Comparison of ENCODE assay signal across 12 cellular contexts in genomic region chrX:48927125-48927524, GRCh38.
"Had no signal": no experiment of that assay in that cellular context is flagged by ENCODE, and none has a peak within 500 bp of the region (broad histone marks: within the 10 kb centered on the region; RNA-seq: fewer than 3 reads in every experiment).

No MANE protein-coding gene starts in this region.

- ATAC-seq: lower lobe of right lung had no signal

- FAIRE-seq: frontal cortex had no signal

- H3K9me3 ChIP-seq: lower lobe of right lung, stomach, thoracic aorta had no signal

- H3K27ac Mint-ChIP-seq: activated T-helper 1 cell treated with anti-CD3 and anti-CD28 coated beads, Interleukin-12 subunit alpha, Interleukin-12 subunit beta, Interleukin-2, Interleukin-4 antibody, amounts not matched to agents 30 ng/mL and 10 ng/mL and 1 ng/mL, durations not matched to agents 14 hours and 24 hours and 36 hours; immature natural killer cell had no signal

- H3K27ac ChIP-seq: cardiac muscle cell, lower lobe of right lung, stomach, thoracic aorta had no signal

- H3K4me3 ChIP-seq: cardiac muscle cell, lower lobe of right lung, stomach, thoracic aorta had no signal

- H3K27me3 ChIP-seq: cardiac muscle cell, stomach had no signal

- H3K27me3 Mint-ChIP-seq: activated CD4-positive, alpha-beta memory T cell treated with anti-CD3 and anti-CD28 coated beads for 36 hours had no signal

- H3K9me3 Mint-ChIP-seq: activated CD4-positive, alpha-beta memory T cell treated with anti-CD3 and anti-CD28 coated beads for 36 hours; activated T-helper 1 cell treated with anti-CD3 and anti-CD28 coated beads, Interleukin-12 subunit alpha, Interleukin-12 subunit beta, Interleukin-2, Interleukin-4 antibody, amounts not matched to agents 30 ng/mL and 10 ng/mL and 1 ng/mL, durations not matched to agents 14 hours and 24 hours and 36 hours; immature natural killer cell had no signal

- H3K4me1 ChIP-seq: lower lobe of right lung, stomach had no signal

- DNase-seq: activated CD4-positive, alpha-beta memory T cell treated with anti-CD3 and anti-CD28 coated beads for 36 hours; activated CD4-positive, CD25-positive, alpha-beta regulatory T cell treated with anti-CD3 and anti-CD28 coated beads, Interleukin-2, amount 50 U/mL, for 72 hours; activated CD8-positive, alpha-beta memory T cell treated with anti-CD3 and anti-CD28 coated beads, Interleukin-2, amount 50 U/mL, for 4 hours; activated naive CD4-positive, alpha-beta T cell; immature natural killer cell; lower lobe of right lung; midbrain; stomach had no signal

- H3K4me3 Mint-ChIP-seq: activated CD4-positive, alpha-beta memory T cell treated with anti-CD3 and anti-CD28 coated beads for 36 hours; activated T-helper 1 cell treated with anti-CD3 and anti-CD28 coated beads, Interleukin-12 subunit alpha, Interleukin-12 subunit beta, Interleukin-2, Interleukin-4 antibody, amounts not matched to agents 30 ng/mL and 10 ng/mL and 1 ng/mL, durations not matched to agents 14 hours and 24 hours and 36 hours; immature natural killer cell had no signal
